In the genomic region with DNA sequence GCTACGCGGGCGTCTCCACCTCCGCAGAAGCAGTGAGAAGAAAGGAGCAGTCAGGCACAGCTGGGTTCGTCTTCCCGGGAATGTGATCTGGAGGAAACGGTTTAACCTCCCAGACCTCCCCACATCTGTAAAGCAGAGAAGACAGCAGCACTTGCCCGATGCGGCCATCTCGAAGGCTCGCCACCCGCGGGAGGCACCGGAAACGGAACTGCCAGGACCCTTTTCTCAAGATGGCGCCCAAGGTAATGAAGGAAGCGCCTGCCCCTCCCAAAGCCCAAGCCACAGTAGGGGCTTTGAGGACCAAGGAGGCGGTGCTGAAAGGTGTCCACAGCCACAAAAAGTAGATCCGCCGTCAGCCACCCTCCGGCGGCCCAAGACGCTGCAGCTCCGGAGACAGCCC, we compare ENCODE assay signal across 24 cellular contexts.
"Had no signal": no experiment of that assay in that cellular context is flagged by ENCODE, and none has a peak within 500 bp of the region (broad histone marks: within the 10 kb centered on the region; RNA-seq: fewer than 3 reads in every experiment).

No MANE protein-coding gene starts in this region.

- H3K27me3 ChIP-seq: heart left ventricle, pancreas, suprapubic skin, tibial nerve, upper lobe of left lung, vagina had no signal

- DNase-seq: heart left ventricle; hypothalamus; immature natural killer cell; left ventricle myocardium inferior; midbrain; naive thymus-derived CD4-positive, alpha-beta T cell; nucleus accumbens; pancreas; retina; stimulated activated CD4-positive, alpha-beta T cell treated with anti-CD3 and anti-CD28 coated beads, Interleukin-12 subunit alpha, Interleukin-12 subunit beta, amount 100 ng/mL, for 4 hours; stimulated activated CD4-positive, alpha-beta T cell treated with anti-CD3 and anti-CD28 coated beads, Interleukin-15, amount 100 ng/mL, for 24 hours; stimulated activated CD4-positive, alpha-beta T cell treated with anti-CD3 and anti-CD28 coated beads, Interleukin-2, amount 100 ng/mL, for 24 hours; stimulated activated CD4-positive, alpha-beta T cell treated with anti-CD3 and anti-CD28 coated beads, Interleukin-4, amount 100 ng/mL, for 1 hour; stimulated activated naive CD4-positive, alpha-beta T cell; upper lobe of left lung had no signal

- H3K4me1 ChIP-seq: prostate gland had no signal

- H3K9me3 ChIP-seq: heart left ventricle, left ventricle myocardium inferior, mucosa of descending colon, pancreas, prostate gland, suprapubic skin, tibial nerve, upper lobe of left lung, vagina had no signal

- H3K36me3 ChIP-seq: heart left ventricle, left ventricle myocardium inferior, pancreas, prostate gland, suprapubic skin, tibial nerve, upper lobe of left lung, vagina had no signal

- FAIRE-seq: islet of Langerhans, pancreas had no signal

- H3K27ac ChIP-seq: heart left ventricle, left ventricle myocardium inferior, prostate gland, skin epidermis, suprapubic skin, tibial nerve, upper lobe of left lung, vagina had no signal

- H3K4me3 ChIP-seq: heart left ventricle, left ventricle myocardium inferior, mucosa of descending colon, pancreas, prostate gland, skin epidermis, suprapubic skin, tibial nerve, upper lobe of left lung, vagina had no signal

- ATAC-seq: heart left ventricle; mucosa of descending colon; naive thymus-derived CD4-positive, alpha-beta T cell; pancreas; right cardiac atrium; sciatic nerve had no signal
